Comparison of ENCODE assay signal across 6 cellular contexts in genomic region chr19:49475995-49476880, GRCh38.
DNase-seq lines count a peak whose midpoint lies in the region; ATAC-seq lines count a peak whose summit lies in the region.

No MANE protein-coding gene starts in this region.

- peaks cover 11% of the 10 kb centered on the region for H3K27me3 ChIP-seq in iPS-20b (ENCODE audit: insufficient read depth, low read length)

- peak overlapping the region; percentile 45 for H3K4me3 ChIP-seq in iPS-20b (ENCODE audit: low read length)

- peak; percentile 78 for DNase-seq in NCI-H1436 (lab: John Stamatoyannopoulos, UW)
- no peak for DNase-seq in NCI-H1436 treated with DMSO at 0.1 percent for 48 hours (lab: John Stamatoyannopoulos, UW)
- peak; percentile 89 for DNase-seq in activated CD8-positive, alpha-beta memory T cell treated with anti-CD3 and anti-CD28 coated beads, Interleukin-2, amount 50 U/mL, for 48 hours

- H3K36me3 ChIP-seq in iPS-20b (ENCODE audit: insufficient read depth, low read depth, low read length) = no peaks in the 10 kb centered on the region

- H3K27ac ChIP-seq in iPS-20b (ENCODE audit: low read length) = no peak overlapping the region

- no peaks in the 10 kb centered on the region for H3K9me3 ChIP-seq in iPS-20b (ENCODE audit: insufficient read depth, low read depth, low read length)

- H3K4me1 ChIP-seq in iPS-20b (ENCODE audit: insufficient read depth, low read length) = peaks cover 2% of the 10 kb centered on the region; the same call in 1 of the 2 replicates

- no peak for ATAC-seq in HG02870 (IDR thresholded peaks at IDR 0.05; ENCODE audit: unreplicated experiment)
- ATAC-seq in GM18909 (IDR thresholded peaks at IDR 0.05; ENCODE audit: poor library complexity, unreplicated experiment) = no peak

- H3K9ac ChIP-seq in iPS-20b (ENCODE audit: low read depth, low read length) = no peak overlapping the region; the same call in 1 of the 2 replicates
